Comparison of ENCODE assay signal across 19 cellular contexts in the genomic region with DNA sequence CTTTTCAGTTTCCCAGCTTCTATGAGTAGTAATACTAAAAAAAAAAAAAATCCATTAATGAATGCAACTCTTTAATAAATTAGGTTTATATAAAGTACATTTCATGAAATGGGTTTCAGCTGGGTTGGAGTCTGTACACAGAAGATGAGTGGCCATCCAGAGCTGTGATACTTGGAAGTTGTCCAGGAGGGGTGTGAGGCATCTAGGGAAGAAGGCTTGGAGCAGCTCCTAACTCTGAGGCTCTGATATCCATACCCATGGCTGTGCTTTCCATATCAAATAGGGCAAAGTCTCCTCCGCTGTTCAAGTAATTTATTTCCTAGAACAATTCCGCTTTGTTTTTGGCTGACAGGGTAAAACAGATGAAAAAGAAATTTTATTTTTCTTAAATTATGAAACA.
A peak's percentile ranks its signal among the peaks of the same experiment; 100 is the strongest.
DNase-seq lines count a peak whose midpoint lies in the region; ATAC-seq and TF ChIP-seq lines count a peak whose summit lies in the region.
"Had no signal": no experiment of that assay in that cellular context is flagged by ENCODE, and none has a peak within 500 bp of the region (broad histone marks: within the 10 kb centered on the region; RNA-seq: fewer than 3 reads in every experiment).

No MANE protein-coding gene starts in this region.

- TF ChIP-seq CTCF in brain microvascular endothelial cell (IDR thresholded peaks at IDR 0.05; ENCODE audit: low read depth, low read length, missing control alignments), result no peak

- H3K4me3 ChIP-seq in brain microvascular endothelial cell (ENCODE audit: low read depth, low read length) (no peak overlapping the region), skeletal muscle cell (ENCODE audit: low read depth, low read length) (no peak overlapping the region)
- H3K4me3 ChIP-seq: A549; BLaER1 treated with 17β-estradiol and CSF1 and Interleukin-3, amounts not matched to agents 10 nM and 100 nM; MG63; thyroid gland had no signal

- in situ Hi-C loops in brain microvascular endothelial cell (cut with HindIII; ENCODE audit: low pct_ligation_motif_present, low sequenced_read_pairs), result no loop called here

- H3K27ac ChIP-seq in brain microvascular endothelial cell, result no peak overlapping the region
- H3K27ac ChIP-seq: A549; BLaER1 treated with 17β-estradiol and CSF1 and Interleukin-3, amounts not matched to agents 10 nM and 100 nM; thyroid gland had no signal

- DNase-seq in NCI-H2196 (lab: John Stamatoyannopoulos, UW; ENCODE audit: unreplicated experiment), result peak; percentile 1
- no peak for DNase-seq in NCI-H2196 treated with DMSO at 0.1 percent for 48 hours (lab: John Stamatoyannopoulos, UW; ENCODE audit: unreplicated experiment)
- DNase-seq in NCI-H2029 treated with DMSO at 0.1 percent for 48 hours (lab: John Stamatoyannopoulos, UW), result peak; percentile 55
- DNase-seq in brain microvascular endothelial cell, result peak; percentile 24
- peak; percentile 43 for DNase-seq in skeletal muscle cell (ENCODE audit: low read depth)
- DNase-seq: activated CD4-positive, alpha-beta T cell treated with anti-CD3 and anti-CD28 coated beads, Interleukin-2, amount 10 ng/mL, durations not matched to agents 7 days and 5 days; activated CD8-positive, alpha-beta memory T cell treated with anti-CD3 and anti-CD28 coated beads, Interleukin-2, amount 50 U/mL, for 48 hours; amygdala; MG63; NK-92 treated with Interleukin-12 subunit alpha and Interleukin-12 subunit beta, amount 100 ng/mL, for 24 hours; stimulated activated naive CD4-positive, alpha-beta T cell; thyroid gland had no signal

- no peaks in the 10 kb centered on the region for H3K36me3 ChIP-seq in brain microvascular endothelial cell (replicated peaks)
- H3K36me3 ChIP-seq: BLaER1 treated with 17β-estradiol and CSF1 and Interleukin-3, amounts not matched to agents 10 nM and 100 nM; MG63; thyroid gland had no signal

- no peak for ATAC-seq in HG03432 (IDR thresholded peaks at IDR 0.05; ENCODE audit: unreplicated experiment)
- ATAC-seq in GM18861 (IDR thresholded peaks at IDR 0.05; ENCODE audit: unreplicated experiment), result no peak
- no peak for ATAC-seq in HG02623 (IDR thresholded peaks at IDR 0.05; ENCODE audit: unreplicated experiment)
- ATAC-seq: A549, HepG2, left lobe of liver had no signal

- no peaks in the 10 kb centered on the region for H3K27me3 ChIP-seq in brain microvascular endothelial cell (replicated peaks)
- H3K27me3 ChIP-seq: BLaER1 treated with 17β-estradiol and CSF1 and Interleukin-3, amounts not matched to agents 10 nM and 100 nM; MG63; thyroid gland had no signal
